In genomic region chr15:51093865-51094605, GRCh38 we compare ENCODE assay signal across 8 cellular contexts. TPM values are rescaled to one million over a fixed set of nuclear protein-coding genes. Genes with fewer than 3 reads are reported as not detected.
DNase-seq lines count a peak whose midpoint lies in the region; ATAC-seq and TF ChIP-seq lines count a peak whose summit lies in the region.

No MANE protein-coding gene starts in this region.

- H3K9ac ChIP-seq in subcutaneous abdominal adipose tissue (ENCODE audit: low read length in 5 of 5): peak overlapping the region in 1 of 5 donors; percentile 14

- H3K4me1 ChIP-seq in subcutaneous abdominal adipose tissue (ENCODE audit: control insufficient read depth in 5 of 5, insufficient read depth in 5 of 5, low read length in 5 of 5) (peaks cover 0 to 34% (median 23%) of the 10 kb centered on the region in 5 donors), SJCRH30 (no peaks in the 10 kb centered on the region)

- no peak for DNase-seq in AG04449 (ENCODE audit: low read depth, low spot score)
- peak; percentile 56 for DNase-seq in MCF 10A (ENCODE audit: unreplicated experiment)
- DNase-seq in left lobe of liver (ENCODE audit: low spot score): peak; percentile 58
- DNase-seq in SJCRH30: no peak

- CTCF ChIA-PET in AG04449 (lab: Yijun Ruan, JAX) (no interaction called here), MCF 10A (lab: Yijun Ruan, JAX) (no interaction called here)

- H3K36me3 Mint-ChIP-seq in MCF 10A (ENCODE audit: insufficient read depth, unreplicated experiment): no peaks in the 10 kb centered on the region

- H3K27me3 Mint-ChIP-seq in MCF 10A (ENCODE audit: insufficient read depth, unreplicated experiment): no peaks in the 10 kb centered on the region

- BruUV-seq in MCF 10A (replicated peaks; lab: Mats Ljungman, UMichigan): no TSS peak

- POLR2A ChIA-PET in AG04449 (lab: Yijun Ruan, JAX) (no interaction called here), MCF 10A (lab: Yijun Ruan, JAX) (no interaction called here)

- H3K27me3 ChIP-seq in subcutaneous abdominal adipose tissue (ENCODE audit: control insufficient read depth in 5 of 5, insufficient read depth in 4 of 5, low read length in 5 of 5) (peaks cover 0 to 14% (median 10%) of the 10 kb centered on the region in 5 donors), SJCRH30 (no peaks in the 10 kb centered on the region)

- H3K27ac Mint-ChIP-seq in MCF 10A (ENCODE audit: low read depth, unreplicated experiment): no peak overlapping the region

- no peaks in the 10 kb centered on the region for H3K9me3 Mint-ChIP-seq in MCF 10A (ENCODE audit: unreplicated experiment)

- H3K36me3 ChIP-seq in subcutaneous abdominal adipose tissue (ENCODE audit: control insufficient read depth in 5 of 5, insufficient read depth in 5 of 5, low read length in 5 of 5) (no peaks in the 10 kb centered on the region), SJCRH30 (no peaks in the 10 kb centered on the region)

- intact Hi-C loops in MCF 10A (cut with micrococcal nuclease): no loop called here

- H3K4me1 Mint-ChIP-seq in MCF 10A (ENCODE audit: insufficient read depth, unreplicated experiment): peaks cover 27% of the 10 kb centered on the region

- H3K9me3 ChIP-seq in subcutaneous abdominal adipose tissue (ENCODE audit: control insufficient read depth in 5 of 5, low read length in 5 of 5) (no peaks in the 10 kb centered on the region), SJCRH30 (replicated peaks) (no peaks in the 10 kb centered on the region)

- H3K27ac ChIP-seq in subcutaneous abdominal adipose tissue (ENCODE audit: low read depth, low read length) (no peak overlapping the region), SJCRH30 (no peak overlapping the region)

- TF ChIP-seq CTCF in AG04449 (IDR thresholded peaks at IDR 0.05; ENCODE audit: insufficient read depth, low read length, missing control alignments): no peak
- no peak for TF ChIP-seq CTCF in MCF 10A (IDR thresholded peaks at IDR 0.05; ENCODE audit: unreplicated experiment)

- peak overlapping the region; percentile 72 for H3K4me3 Mint-ChIP-seq in MCF 10A (ENCODE audit: unreplicated experiment)

- H3K4me3 ChIP-seq in AG04449 (ENCODE audit: low read depth, low read length) (peak overlapping the region; percentile 54), subcutaneous abdominal adipose tissue (ENCODE audit: low read depth in 1 of 5, low read length in 5 of 5) (peak overlapping the region; percentile 38 to 68 (median 63)), SJCRH30 (no peak overlapping the region)

- ATAC-seq in HG03432 (IDR thresholded peaks at IDR 0.05; ENCODE audit: unreplicated experiment) (peak; percentile 29), left lobe of liver (peak; percentile 78), GM19467 (IDR thresholded peaks at IDR 0.05; ENCODE audit: unreplicated experiment) (no peak), HG03354 (IDR thresholded peaks at IDR 0.05; ENCODE audit: poor library complexity, severe bottlenecking, unreplicated experiment) (no peak)

RNA-seq across cellular contexts. Expression of gene TNFAIP8L3, which starts 0.7 kb away (rescaled TPM):
- total RNA-seq in MCF 10A (2022) (2.6 and 4.2 TPM in 2 replicates), left lobe of liver (1.1 TPM)
- 0.04 and 0.05 TPM in 2 replicates for total RNA-seq in SJCRH30 (2014; rRNA removed; shearing (Covaris generic))

Comparison
In these comparisons a context has a peak if more than half of its experiments do, and no peak if none do; other contexts are left out.
1. DNase-seq: peak in MCF 10A (single experiment) and left lobe of liver (single experiment); none in AG04449 (single experiment) and SJCRH30 (0 of 2).
2. ATAC-seq: peak in HG03432 (single experiment) and left lobe of liver (single experiment); none in GM19467 (single experiment) and HG03354 (single experiment).